ENCODE assay signal across 8 cellular contexts in genomic region chr16:57091990-57092785, GRCh38. TPM values are rescaled to one million over a fixed set of nuclear protein-coding genes. Genes with fewer than 3 reads are reported as not detected.
DNase-seq lines count a peak whose midpoint lies in the region; ATAC-seq, FAIRE-seq and TF ChIP-seq lines count a peak whose summit lies in the region.

CPNE2 (plus strand) TSS chr16:57092583; CDS start chr16:57110743, 18,160 bp downstream.

- TF ChIP-seq CTCF in A549 (IDR thresholded peaks at IDR 0.05) = no peak
- TF ChIP-seq CTCF in GM10248 (IDR thresholded peaks at IDR 0.05; ENCODE audit: control extremely low read depth, extremely low read depth, low read depth, missing control alignments) = peak; percentile 44
- TF ChIP-seq CTCF in SU-DHL-6 (IDR thresholded peaks at IDR 0.05; ENCODE audit: insufficient read depth, low read length, poor library complexity, severe bottlenecking) = no peak
- TF ChIP-seq CTCF in choroid plexus epithelial cell (conservative IDR thresholded peaks at IDR 0.05; ENCODE audit: low read depth, low read length) = no peak
- TF ChIP-seq CTCF in kidney epithelial cell (IDR thresholded peaks at IDR 0.05; ENCODE audit: insufficient read depth, low read length, poor library complexity, severe bottlenecking) = no peak

- WGBS in A549 (ENCODE audit: missing lambda C conversion rate) = under 1% methylated on average over 41 of the region's 99 CpGs

- peak within 1 kb of the TSS; percentile 99 for H3K4me3 ChIP-seq in A549
- H3K4me3 ChIP-seq in SU-DHL-6 (ENCODE audit: insufficient read depth, low read length, poor library complexity, severe bottlenecking) = peak within 1 kb of the TSS; percentile 51
- H3K4me3 ChIP-seq in choroid plexus epithelial cell (ENCODE audit: low read depth, low read length) = peak within 1 kb of the TSS; percentile 69
- peak within 1 kb of the TSS; percentile 75 for H3K4me3 ChIP-seq in kidney epithelial cell (ENCODE audit: low read depth, low read length)
- peak within 1 kb of the TSS; percentile 66 to 83 (median 79) for H3K4me3 ChIP-seq in skeletal muscle tissue (ENCODE audit: low read length in 3 of 3)

- ATAC-seq in A549 = peak; percentile 76 to 85
- ATAC-seq in HG03469 (IDR thresholded peaks at IDR 0.05; ENCODE audit: unreplicated experiment) = no peak

- FAIRE-seq in A549 (lab: Jason Lieb, UNC) = no peak

- peaks cover 15% of the 10 kb centered on the region for H3K4me1 ChIP-seq in A549
- peaks cover 21 to 25% (median 22%) of the 10 kb centered on the region in 3 donors for H3K4me1 ChIP-seq in skeletal muscle tissue (ENCODE audit: control insufficient read depth in 3 of 3, insufficient read depth in 3 of 3, low read length in 3 of 3)

- H3K36me3 ChIP-seq in SU-DHL-6 (ENCODE audit: low read length) (no peaks in the 10 kb centered on the region), kidney epithelial cell (ENCODE audit: control insufficient read depth, insufficient read depth, low read length) (no peaks in the 10 kb centered on the region), skeletal muscle tissue (ENCODE audit: control insufficient read depth in 3 of 3, insufficient read depth in 3 of 3, low read length in 3 of 3) (no peaks in the 10 kb centered on the region)

- H4K20me1 ChIP-seq in SU-DHL-6 (ENCODE audit: low read depth, low read length) = no peaks in the 10 kb centered on the region

- H3K9ac ChIP-seq in SU-DHL-6 (ENCODE audit: low read length) (peak within 1 kb of the TSS; percentile 40; the same call in 1 of the 2 replicates), skeletal muscle tissue (ENCODE audit: low read depth in 1 of 3, low read length in 3 of 3) (peak within 1 kb of the TSS; percentile 83 to 87 (median 83))

- no peaks in the 10 kb centered on the region for H3K27me3 ChIP-seq in SU-DHL-6 (ENCODE audit: low read length)
- H3K27me3 ChIP-seq in kidney epithelial cell (ENCODE audit: control insufficient read depth, insufficient read depth, low read length) = no peaks in the 10 kb centered on the region
- no peaks in the 10 kb centered on the region for H3K27me3 ChIP-seq in skeletal muscle tissue (ENCODE audit: control insufficient read depth in 3 of 3, insufficient read depth in 3 of 3, low read length in 3 of 3)

- no peaks in the 10 kb centered on the region for H3K79me2 ChIP-seq in SU-DHL-6 (ENCODE audit: insufficient read depth, low read length)

- H3K9me3 ChIP-seq in A549 = no peaks in the 10 kb centered on the region
- H3K9me3 ChIP-seq in SU-DHL-6 (ENCODE audit: insufficient read depth, low read length) = no peaks in the 10 kb centered on the region
- no peaks in the 10 kb centered on the region for H3K9me3 ChIP-seq in skeletal muscle tissue (ENCODE audit: control insufficient read depth in 3 of 3, low read length in 3 of 3)

- peak within 1 kb of the TSS; percentile 99 for H3K4me2 ChIP-seq in A549
- peak within 1 kb of the TSS; percentile 56 for H3K4me2 ChIP-seq in SU-DHL-6 (ENCODE audit: low read depth, low read length, poor library complexity, severe bottlenecking)

- TF ChIP-seq RAD21 in A549 (conservative IDR thresholded peaks at IDR 0.05 in 1 of 2, IDR thresholded peaks at IDR 0.05 in 1 of 2) = no peak

- TF ChIP-seq EP300 in A549 (IDR thresholded peaks at IDR 0.05) = no peak

- no peak within 1 kb of the TSS for H2AFZ ChIP-seq in SU-DHL-6 (ENCODE audit: low read depth, low read length, severe bottlenecking)

- peak; percentile 75 for TF ChIP-seq POLR2A in A549 (IDR thresholded peaks at IDR 0.05; ENCODE audit: low read length)

- POLR2A ChIA-PET in A549 (lab: Yijun Ruan, JAX) = interaction anchor here (0.9 to 1.5 kb wide), 4 partner anchors 12 to 193 kb away, joined by 3 to 5 read pairs (median 3); partner anchors contain the start of genes PSME3IP1 and RSPRY1
- POLR2A ChIA-PET in GM10248 (lab: Yijun Ruan, JAX) = interaction anchor here (0.5 to 1.2 kb wide), 3 partner anchors 15 to 276 kb away, joined by 3 to 4 read pairs (median 3); no protein-coding TSS in a partner anchor

- H3F3A ChIP-seq in SU-DHL-6 (ENCODE audit: insufficient read depth) = no peaks in the 10 kb centered on the region

- H3K27ac ChIP-seq in A549 (peak within 1 kb of the TSS; percentile 98 to 99), SU-DHL-6 (ENCODE audit: low read depth, low read length) (no peak within 1 kb of the TSS), skeletal muscle tissue (ENCODE audit: low read depth, low read length) (peak within 1 kb of the TSS; percentile 47)

- CTCF ChIA-PET in A549 (lab: Yijun Ruan, JAX) (interaction anchor here (0.6 to 7.8 kb wide), 39 partner anchors 11 to 491 kb away, joined by 3 to 101 read pairs (median 4); no protein-coding TSS in a partner anchor), GM10248 (lab: Yijun Ruan, JAX) (interaction anchor here (0.8 to 7.0 kb wide), 36 partner anchors 9 to 326 kb away, joined by 3 to 92 read pairs (median 5); partner anchors contain the start of genes PSME3IP1 and RSPRY1)

- no peaks in the 10 kb centered on the region for H3K9me2 ChIP-seq in SU-DHL-6 (replicated peaks; ENCODE audit: insufficient read depth, low read length)

- DNase-seq in A549 (ENCODE audit: low read depth in 1 of 2, low spot score in 1 of 2) (peak; percentile 48 to 71), GM10248 (ENCODE audit: extremely low spot score) (peak; percentile 73), HPDE6-E6E7 (ENCODE audit: extremely low spot score) (peak; percentile 59), choroid plexus epithelial cell (ENCODE audit: low read depth) (peak; percentile 21), kidney epithelial cell (ENCODE audit: low read depth) (no peak)

TF ChIP-seq in A549, 52 proteins besides CTCF, POLR2A, EP300 and RAD21 (continues in another document):
- TF ChIP-seq BCL3 (IDR thresholded peaks at IDR 0.05) (0 out of 3 replicates have a peak, but pooled peaks have one; percentile 57), ESRRA (IDR thresholded peaks at IDR 0.05; ENCODE audit: borderline replicate concordance, low read length) (no peak), ATOH8 (CRISPR knock-in tag; IDR thresholded peaks at IDR 0.05; ENCODE audit: low read depth) (no peak), JUN (IDR thresholded peaks at IDR 0.05) (peak in 1 of 2 experiments; percentile 28; a peak in 2 of 5 replicates), ELK1 (IDR thresholded peaks at IDR 0.05; ENCODE audit: low read depth, low read length) (no peak), ZC3H11A (IDR thresholded peaks at IDR 0.05) (no peak), HEYL (CRISPR knock-in tag; IDR thresholded peaks at IDR 0.05) (no peak), GATA3 (IDR thresholded peaks at IDR 0.05; ENCODE audit: borderline replicate concordance) (no peak), RNF2 (IDR thresholded peaks at IDR 0.05; ENCODE audit: borderline replicate concordance, low read depth) (peak; percentile 35; the same call in 1 of the 2 replicates), PHF8 (IDR thresholded peaks at IDR 0.05; ENCODE audit: borderline replicate concordance, low read depth) (peak; percentile 36; the same call in 1 of the 2 replicates), MAX (IDR thresholded peaks at IDR 0.05) (peak; percentile 30; the same call in 1 of the 2 replicates), CEBPB (IDR thresholded peaks at IDR 0.05) (no peak)

RNA-seq across cellular contexts. Expression of gene CPNE2, which starts in this region (rescaled TPM):
- 36.7 and 44.4 TPM in 2 replicates for polyA plus RNA-seq in A549 (2011; rRNA removed)
- 90.0 and 112 TPM in 2 replicates for polyA plus RNA-seq in A549 (2012; cell fraction: cytosol; rRNA removed)
- 91.6 and 99.2 TPM in 2 replicates for polyA plus RNA-seq in A549 (2012; cell fraction: nucleus; rRNA removed)
- polyA plus RNA-seq in A549 (2017; fragmentation: RNase III; extraction: RNeasy Plus Mini Kit Qiagen cat#74134 plus additional on column Dnase treatment) = 32.2 to 37.7 TPM (median 36.7 TPM) in 3 replicates
- polyA minus RNA-seq in A549 (2011; rRNA and poly(A)+ RNA removed) = 48.7 and 48.8 TPM in 2 replicates
- 23.4 and 24.3 TPM in 2 replicates for total RNA-seq in kidney epithelial cell
- total RNA-seq in skeletal muscle tissue = 8.9 TPM
